23 cellular contexts compared by ENCODE assay signal in the genomic region with DNA sequence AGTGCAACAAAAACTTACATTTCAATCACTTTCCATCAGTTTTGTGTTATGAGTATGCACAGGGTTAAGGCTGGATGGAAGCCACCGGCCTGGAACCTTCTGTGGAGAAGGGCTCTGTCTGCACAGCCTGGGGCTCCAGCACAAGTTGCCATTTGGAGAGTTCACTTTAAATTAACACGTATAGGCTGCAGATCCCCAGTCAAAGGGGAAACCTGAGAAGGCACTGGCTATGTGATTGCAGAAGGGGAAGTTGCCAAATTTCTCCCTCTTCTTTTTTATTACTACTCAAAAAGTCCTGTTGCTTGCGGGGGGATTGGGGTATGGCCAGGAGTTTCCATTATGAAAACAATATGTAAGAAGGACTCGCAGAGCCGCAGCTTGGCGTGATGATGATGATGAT.
"Had no signal": no experiment of that assay in that cellular context is flagged by ENCODE, and none has a peak within 500 bp of the region (broad histone marks: within the 10 kb centered on the region; RNA-seq: fewer than 3 reads in every experiment).

No MANE protein-coding gene starts in this region.

- H3K36me3 ChIP-seq: cardiac muscle cell, neural progenitor cell, ovary, upper lobe of left lung had no signal

- H3K27ac ChIP-seq: cardiac muscle cell, hepatocyte, neural progenitor cell, ovary, psoas muscle, skin epidermis, testis, upper lobe of left lung had no signal

- H3K9me3 ChIP-seq: ovary, psoas muscle, testis, upper lobe of left lung had no signal

- H3K27me3 ChIP-seq: cardiac muscle cell, hepatocyte, neural progenitor cell, ovary, testis, upper lobe of left lung had no signal

- H3K4me1 ChIP-seq: psoas muscle, testis, upper lobe of left lung had no signal

- ATAC-seq: activated CD4-positive, CD25-positive, alpha-beta regulatory T cell treated with anti-CD3 and anti-CD28 coated beads, Interleukin-2, amount 50 U/mL, for 24 hours; activated CD8-positive, alpha-beta T cell treated with anti-CD3 and anti-CD28 coated beads, Interleukin-2, amount 10 ng/mL, durations not matched to agents 7 days and 5 days; left cardiac atrium; naive thymus-derived CD4-positive, alpha-beta T cell; psoas muscle; right cardiac atrium had no signal

- DNase-seq: activated CD4-positive, alpha-beta T cell treated with anti-CD3 and anti-CD28 coated beads, Interleukin-2, amount 10 ng/mL, durations not matched to agents 7 days and 5 days; activated CD8-positive, alpha-beta T cell treated with anti-CD3 and anti-CD28 coated beads, Interleukin-2, amount 10 ng/mL, durations not matched to agents 7 days and 5 days; activated naive CD4-positive, alpha-beta T cell treated with Interleukin-2 at 50 U/mL for 16 hours; activated naive CD8-positive, alpha-beta T cell treated with anti-CD3 and anti-CD28 coated beads, Interleukin-2, amount 10 ng/mL, durations not matched to agents 7 days and 5 days; activated T-cell treated with anti-CD3 and anti-CD28 coated beads, Interleukin-2, amount 50 U/mL, for 24 hours; amygdala; effector memory CD4-positive, alpha-beta T cell; left cardiac atrium; mesenchymal stem cell; naive thymus-derived CD4-positive, alpha-beta T cell; ovary; psoas muscle; right cardiac atrium; stimulated activated CD4-positive, alpha-beta T cell treated with anti-CD3 and anti-CD28 coated beads, Interleukin-15, amount 100 ng/mL, for 24 hours; stimulated activated CD4-positive, alpha-beta T cell treated with anti-CD3 and anti-CD28 coated beads, Interleukin-2, amount 100 ng/mL, for 48 hours; T1000; testis; upper lobe of left lung had no signal

- H3K4me3 ChIP-seq: cardiac muscle cell, hepatocyte, neural progenitor cell, ovary, psoas muscle, skin epidermis, testis, upper lobe of left lung had no signal
